Comparison of ENCODE assay signal across 9 cellular contexts in genomic region chr3:36918050-36918449, GRCh38. TPM values are rescaled to one million over a fixed set of nuclear protein-coding genes. Genes with fewer than 3 reads are reported as not detected.
A peak's percentile ranks its signal among the peaks of the same experiment; 100 is the strongest.
DNase-seq lines count a peak whose midpoint lies in the region; ATAC-seq and TF ChIP-seq lines count a peak whose summit lies in the region.
"Had no signal": no experiment of that assay in that cellular context is flagged by ENCODE, and none has a peak within 500 bp of the region (broad histone marks: within the 10 kb centered on the region; RNA-seq: fewer than 3 reads in every experiment).

No MANE protein-coding gene starts in this region.

- TF ChIP-seq CTCF in right atrium auricular region (IDR thresholded peaks at IDR 0.05), result no peak
- TF ChIP-seq CTCF in GM10266 (IDR thresholded peaks at IDR 0.05; ENCODE audit: control insufficient read depth, insufficient read depth, low read depth, missing control alignments), result no peak
- no peak for TF ChIP-seq CTCF in stomach (IDR thresholded peaks at IDR 0.05)

- H3K4me1 ChIP-seq in right atrium auricular region, result peaks cover 0 to 9% of the 10 kb centered on the region in 2 donors
- peaks cover 0 to 22% (median 3%) of the 10 kb centered on the region in 4 donors for H3K4me1 ChIP-seq in stomach

- H3K36me3 ChIP-seq in right atrium auricular region (no peaks in the 10 kb centered on the region), stomach (no peaks in the 10 kb centered on the region)

- ATAC-seq in GM18502 (IDR thresholded peaks at IDR 0.05; ENCODE audit: poor library complexity, unreplicated experiment) (peak; percentile 89), GM21447 (IDR thresholded peaks at IDR 0.05; ENCODE audit: unreplicated experiment) (peak; percentile 96), HG03439 (IDR thresholded peaks at IDR 0.05; ENCODE audit: unreplicated experiment) (peak; percentile 84)

- peaks cover 4% of the 10 kb centered on the region for H3K9me3 Mint-ChIP-seq in activated naive CD8-positive, alpha-beta T cell (ENCODE audit: low read depth)

- peaks cover 13% of the 10 kb centered on the region for H3K36me3 Mint-ChIP-seq in activated naive CD8-positive, alpha-beta T cell

- H3K4me1 Mint-ChIP-seq in activated naive CD8-positive, alpha-beta T cell (ENCODE audit: low read depth), result peaks cover 34% of the 10 kb centered on the region

- no peaks in the 10 kb centered on the region for H3K9me3 ChIP-seq in right atrium auricular region
- peaks cover 0 to 14% (median 5%) of the 10 kb centered on the region in 4 donors for H3K9me3 ChIP-seq in stomach

- TF ChIP-seq EP300 in stomach (IDR thresholded peaks at IDR 0.05), result no peak

- no peak for TF ChIP-seq POLR2A in stomach (IDR thresholded peaks at IDR 0.05)

- intact Hi-C loops in stomach (cut with DNase I; ENCODE audit: low total_unique reads), result no loop called here

- no peak for DNase-seq in right atrium auricular region (ENCODE audit: low spot score)
- DNase-seq in GM10266 (ENCODE audit: extremely low spot score), result no peak
- no peak for DNase-seq in mucosa of gallbladder (ENCODE audit: low spot score)
- no peak for DNase-seq in stomach
- DNase-seq: NCI-H1694 treated with DMSO at 0.1 percent for 48 hours had no signal

- H3K4me3 ChIP-seq in right atrium auricular region (no peak overlapping the region), stomach (no peak overlapping the region)

- no peak overlapping the region for H3K27ac ChIP-seq in right atrium auricular region
- peak overlapping the region in 1 of 5 donors; percentile 35 for H3K27ac ChIP-seq in stomach

- no peaks in the 10 kb centered on the region for H3K27me3 ChIP-seq in right atrium auricular region
- H3K27me3 ChIP-seq in stomach, result no peaks in the 10 kb centered on the region

- H3K27me3 Mint-ChIP-seq in activated naive CD8-positive, alpha-beta T cell, result no peaks in the 10 kb centered on the region

- H3K4me3 Mint-ChIP-seq in activated naive CD8-positive, alpha-beta T cell, result peak overlapping the region; percentile 82

- WGBS in stomach, 5 donors, result 67 to 91% (median 74%) methylated on average over 2 of the region's 2 CpGs

- peak overlapping the region; percentile 92 for H3K27ac Mint-ChIP-seq in activated naive CD8-positive, alpha-beta T cell

RNA-seq across cellular contexts. Expression of gene TRANK1, which starts 26.8 kb away (rescaled TPM):
- total RNA-seq in right atrium auricular region (10 to 100 TPM in 1 of 2 donors, 1 to 10 TPM in 1; 5.7 to 10.3 TPM), mucosa of gallbladder (44.2 TPM), stomach (10 to 100 TPM in 3 of 5 donors, 1 to 10 TPM in 2; 5.3 to 27.2 (median 13.5) TPM)
- polyA plus RNA-seq in stomach, result 1 to 10 TPM; 1.2 to 3.1 (median 2.0) TPM
